6 cellular contexts compared by ENCODE assay signal in genomic region chr20:19349879-19350278, GRCh38.
"Had no signal": no experiment of that assay in that cellular context is flagged by ENCODE, and none has a peak within 500 bp of the region (broad histone marks: within the 10 kb centered on the region; RNA-seq: fewer than 3 reads in every experiment).

No MANE protein-coding gene starts in this region.

- H3K4me3 ChIP-seq: K562 had no signal

- DNase-seq: IMR-90, KBM-7, KG1 had no signal

- ATAC-seq: HepG2, K562 had no signal

- H3K27ac ChIP-seq: HL-60 had no signal
